23 cellular contexts compared by ENCODE assay signal in genomic region chr17:79600613-79601221, GRCh38. TPM values are rescaled to one million over a fixed set of nuclear protein-coding genes. Genes with fewer than 3 reads are reported as not detected.
A peak's percentile ranks its signal among the peaks of the same experiment; 100 is the strongest.
DNase-seq lines count a peak whose midpoint lies in the region; ATAC-seq and TF ChIP-seq lines count a peak whose summit lies in the region.
"Had no signal": no experiment of that assay in that cellular context is flagged by ENCODE, and none has a peak within 500 bp of the region (broad histone marks: within the 10 kb centered on the region; RNA-seq: fewer than 3 reads in every experiment).

No MANE protein-coding gene starts in this region.

- no peak overlapping the region for H2AFZ ChIP-seq in MM.1S (ENCODE audit: low read length)

- TF ChIP-seq CTCF in dorsolateral prefrontal cortex (IDR thresholded peaks at IDR 0.05 in 54 of 56, conservative IDR thresholded peaks at IDR 0.05 in 2 of 56; ENCODE audit: low read depth in 1 of 56, partially characterized antibody in 56 of 56) (no peak), nephron (IDR thresholded peaks at IDR 0.05; ENCODE audit: unreplicated experiment in 3 of 3) (no peak), MM.1S (IDR thresholded peaks at IDR 0.05; ENCODE audit: low read length) (no peak)

- H3K4me1 ChIP-seq in MM.1S (ENCODE audit: low read length), result no peaks in the 10 kb centered on the region
- H3K4me1 ChIP-seq: BE2C had no signal

- H3K79me2 ChIP-seq in MM.1S (ENCODE audit: low read length), result no peaks in the 10 kb centered on the region

- H3K9me3 Mint-ChIP-seq in nephron, result no peaks in the 10 kb centered on the region
- H3K9me3 Mint-ChIP-seq in activated CD4-positive, alpha-beta memory T cell treated with anti-CD3 and anti-CD28 coated beads for 36 hours, result no peaks in the 10 kb centered on the region
- H3K9me3 Mint-ChIP-seq: CD4-positive, CD25-positive, alpha-beta regulatory T cell had no signal

- peak overlapping the region in 6 of 59 donors; percentile 1 to 27 (median 24) for H3K4me3 ChIP-seq in dorsolateral prefrontal cortex
- no peak overlapping the region for H3K4me3 ChIP-seq in MM.1S (ENCODE audit: low read length)

- H3K27me3 ChIP-seq in dorsolateral prefrontal cortex (peaks cover 0 to 67% (median 8%) of the 10 kb centered on the region in 45 donors), MM.1S (replicated peaks; ENCODE audit: insufficient read depth, low read length) (peaks cover 100% of the 10 kb centered on the region)

- no peaks in the 10 kb centered on the region for H3K36me3 ChIP-seq in MM.1S (replicated peaks; ENCODE audit: insufficient read depth, low read length)
- H3K36me3 ChIP-seq: BE2C had no signal

- peak overlapping the region in 2 of 3 experiments; percentile 13 to 48 for H3K4me3 Mint-ChIP-seq in nephron
- H3K4me3 Mint-ChIP-seq in activated CD4-positive, alpha-beta memory T cell treated with anti-CD3 and anti-CD28 coated beads for 36 hours, result no peak overlapping the region
- H3K4me3 Mint-ChIP-seq: CD4-positive, CD25-positive, alpha-beta regulatory T cell had no signal

- H3K4me1 Mint-ChIP-seq in nephron, result peaks cover 50% of the 10 kb centered on the region
- H3K4me1 Mint-ChIP-seq in activated CD4-positive, alpha-beta memory T cell treated with anti-CD3 and anti-CD28 coated beads for 36 hours (ENCODE audit: low read depth), result no peaks in the 10 kb centered on the region
- H3K4me1 Mint-ChIP-seq: CD4-positive, CD25-positive, alpha-beta regulatory T cell had no signal

- intact Hi-C loops in dorsolateral prefrontal cortex (cut with DNase I), result no loop called here
- intact Hi-C loops in activated CD4-positive, alpha-beta memory T cell treated with anti-CD3 and anti-CD28 coated beads for 36 hours (cut with micrococcal nuclease), result no loop called here

- no peaks in the 10 kb centered on the region for H4K20me1 ChIP-seq in MM.1S (ENCODE audit: insufficient read depth, low read length)

- CTCF ChIA-PET in activated CD4-positive, alpha-beta memory T cell treated with anti-CD3 and anti-CD28 coated beads for 36 hours (lab: Charles Lee), result interaction anchor here (2.6 kb wide), 1 partner anchor 12 kb away, joined by 6 read pairs; no protein-coding TSS in a partner anchor

- H3K9me2 ChIP-seq in MM.1S (replicated peaks; ENCODE audit: insufficient read depth, low read length), result no peaks in the 10 kb centered on the region

- no peak overlapping the region for H3K4me2 ChIP-seq in MM.1S (ENCODE audit: low read depth, low read length)
- H3K4me2 ChIP-seq: KMS-11 had no signal

- H3K27me3 Mint-ChIP-seq in nephron (ENCODE audit: low read depth), result peaks cover 83% of the 10 kb centered on the region
- H3K27me3 Mint-ChIP-seq in activated CD4-positive, alpha-beta memory T cell treated with anti-CD3 and anti-CD28 coated beads for 36 hours, result peaks cover 29% of the 10 kb centered on the region

- ATAC-seq in GM18907 (IDR thresholded peaks at IDR 0.05; ENCODE audit: unreplicated experiment), result no peak

- DNase-seq in NCI-H2227 (lab: John Stamatoyannopoulos, UW; ENCODE audit: unreplicated experiment) (peak; percentile 36), NCI-H2227 treated with DMSO at 0.1 percent for 48 hours (lab: John Stamatoyannopoulos, UW) (no peak), dorsolateral prefrontal cortex (no peak), MM.1S (no peak), NCI-H526 (lab: John Stamatoyannopoulos, UW) (no peak)
- DNase-seq in activated CD4-positive, alpha-beta memory T cell treated with anti-CD3 and anti-CD28 coated beads for 36 hours, result no peak
- DNase-seq: BE2C; CD4-positive, CD25-positive, alpha-beta regulatory T cell; COR-L47; DMS 273 treated with DMSO at 0.1 percent for 48 hours; DND-41; GDM1; NCI-H146; NCI-H2029 treated with DMSO at 0.1 percent for 48 hours; NCI-H2171; NCI-H446 treated with DMSO at 0.1 percent for 48 hours; NK-92 treated with Interleukin-12 subunit alpha and Interleukin-12 subunit beta, amount 100 ng/mL, for 24 hours; Right ventricle myocardium superior had no signal

- H3K9ac ChIP-seq in MM.1S (ENCODE audit: low read length), result no peak overlapping the region
- H3K9ac ChIP-seq: KMS-11 had no signal

- H3K27ac Mint-ChIP-seq in nephron, result no peak overlapping the region
- no peak overlapping the region for H3K27ac Mint-ChIP-seq in activated CD4-positive, alpha-beta memory T cell treated with anti-CD3 and anti-CD28 coated beads for 36 hours
- H3K27ac Mint-ChIP-seq: CD4-positive, CD25-positive, alpha-beta regulatory T cell had no signal

- no peaks in the 10 kb centered on the region for H3K9me3 ChIP-seq in MM.1S (replicated peaks; ENCODE audit: insufficient read depth, low read length)
- H3K9me3 ChIP-seq: BE2C had no signal

- no peaks in the 10 kb centered on the region for H3K36me3 Mint-ChIP-seq in nephron (ENCODE audit: low read depth)
- no peaks in the 10 kb centered on the region for H3K36me3 Mint-ChIP-seq in activated CD4-positive, alpha-beta memory T cell treated with anti-CD3 and anti-CD28 coated beads for 36 hours
- H3K36me3 Mint-ChIP-seq: CD4-positive, CD25-positive, alpha-beta regulatory T cell had no signal

- peak overlapping the region in 53 of 59 donors; percentile 9 to 96 (median 60) for H3K27ac ChIP-seq in dorsolateral prefrontal cortex
- no peak overlapping the region for H3K27ac ChIP-seq in MM.1S (ENCODE audit: low read length)
- H3K27ac ChIP-seq: KMS-11 had no signal

- no peaks in the 10 kb centered on the region for H3F3A ChIP-seq in MM.1S (ENCODE audit: insufficient read depth, low read length)

- POLR2A ChIA-PET in activated CD4-positive, alpha-beta memory T cell treated with anti-CD3 and anti-CD28 coated beads for 36 hours (lab: Charles Lee), result no interaction called here

RNA-seq across cellular contexts. Expression of gene RBFOX3, which starts 10.1 kb away (rescaled TPM):
- total RNA-seq in dorsolateral prefrontal cortex, result 100 to 1,000 TPM in 113 of 120 experiments, 10 to 100 TPM in 7; 51.1 to 231 (median 154) TPM
- not detected for total RNA-seq in activated CD4-positive, alpha-beta memory T cell treated with anti-CD3 and anti-CD28 coated beads for 36 hours
- total RNA-seq: A172; CD4-positive, CD25-positive, alpha-beta regulatory T cell; HT-29; Right ventricle myocardium superior had no signal

Comparison
In these comparisons a context has a peak if more than half of its experiments do, and no peak if none do; other contexts are left out.
1. RNA of gene RBFOX3, which starts 10.1 kb away (total RNA-seq): 51.1 to 231 TPM in dorsolateral prefrontal cortex; not detected in activated CD4-positive, alpha-beta memory T cell treated with anti-CD3 and anti-CD28 coated beads for 36 hours; every median in the first group is over 10 times any median in the second.